14 cellular contexts compared by ENCODE assay signal in genomic region chr1:167718926-167719691, GRCh38. TPM values are rescaled to one million over a fixed set of nuclear protein-coding genes. Genes with fewer than 3 reads are reported as not detected.
DNase-seq lines count a peak whose midpoint lies in the region; ATAC-seq, FAIRE-seq and TF ChIP-seq lines count a peak whose summit lies in the region.
"Had no signal": no experiment of that assay in that cellular context is flagged by ENCODE, and none has a peak within 500 bp of the region (broad histone marks: within the 10 kb centered on the region; RNA-seq: fewer than 3 reads in every experiment).

No MANE protein-coding gene starts in this region.

- no peak overlapping the region for H3K27ac ChIP-seq in CD4-positive, CD25-positive, alpha-beta regulatory T cell (ENCODE audit: insufficient read depth, low read length, poor library complexity, severe bottlenecking)
- H3K27ac ChIP-seq: HL-60 had no signal

- H3K27me3 Mint-ChIP-seq in CD4-positive, CD25-positive, alpha-beta regulatory T cell = peaks cover 16% of the 10 kb centered on the region
- peaks cover 7% of the 10 kb centered on the region for H3K27me3 Mint-ChIP-seq in activated CD4-positive, alpha-beta memory T cell treated with anti-CD3 and anti-CD28 coated beads for 36 hours
- peaks cover 0 to 6% (median 0%) of the 10 kb centered on the region in 5 donors for H3K27me3 Mint-ChIP-seq in naive thymus-derived CD8-positive, alpha-beta T cell

- no peak for TF ChIP-seq CTCF in GM12864 (IDR thresholded peaks at IDR 0.05; ENCODE audit: low read depth, low read length, missing control alignments)

- H3K36me3 Mint-ChIP-seq in CD4-positive, CD25-positive, alpha-beta regulatory T cell = peaks cover 6% of the 10 kb centered on the region
- peaks cover 7% of the 10 kb centered on the region for H3K36me3 Mint-ChIP-seq in activated CD4-positive, alpha-beta memory T cell treated with anti-CD3 and anti-CD28 coated beads for 36 hours
- peaks cover 0 to 3% (median 3%) of the 10 kb centered on the region in 3 donors for H3K36me3 Mint-ChIP-seq in naive thymus-derived CD8-positive, alpha-beta T cell

- no peak for FAIRE-seq in urothelium cell line (lab: Jason Lieb, UNC)
- FAIRE-seq: G401.6 had no signal

- H3K4me3 ChIP-seq in CD4-positive, CD25-positive, alpha-beta regulatory T cell (ENCODE audit: low read depth, low read length) = no peak overlapping the region
- peak overlapping the region; percentile 31; the same call in 1 of the 2 replicates for H3K4me3 ChIP-seq in GM12864 (ENCODE audit: low read depth, low read length)

- no peaks in the 10 kb centered on the region for H3K27me3 ChIP-seq in CD4-positive, CD25-positive, alpha-beta regulatory T cell (ENCODE audit: control insufficient read depth, insufficient read depth, low read length)

- no peak for DNase-seq in CD4-positive, CD25-positive, alpha-beta regulatory T cell
- DNase-seq in GM12864 (ENCODE audit: low read depth) (no peak), medulla oblongata (ENCODE audit: extremely low spot score) (no peak), urothelium cell line (ENCODE audit: low spot score) (no peak), kidney tubule cell (ENCODE audit: low spot score) (no peak)
- DNase-seq in activated CD4-positive, alpha-beta memory T cell treated with anti-CD3 and anti-CD28 coated beads for 36 hours = no peak
- DNase-seq in naive thymus-derived CD8-positive, alpha-beta T cell = no peak
- DNase-seq: CD8-positive, alpha-beta memory T cell; head of caudate nucleus; HFFc6; NCI-H1694 treated with DMSO at 0.1 percent for 48 hours; NCI-H526 treated with DMSO at 0.1 percent for 48 hours had no signal

- peaks cover 0 to 3% (median 0%) of the 10 kb centered on the region in 7 donors for H3K9me3 Mint-ChIP-seq in CD4-positive, CD25-positive, alpha-beta regulatory T cell
- H3K9me3 Mint-ChIP-seq in activated CD4-positive, alpha-beta memory T cell treated with anti-CD3 and anti-CD28 coated beads for 36 hours = peaks cover 5% of the 10 kb centered on the region
- peaks cover 0 to 7% (median 0%) of the 10 kb centered on the region in 9 donors for H3K9me3 Mint-ChIP-seq in naive thymus-derived CD8-positive, alpha-beta T cell
- H3K9me3 Mint-ChIP-seq: HFFc6 had no signal

- CTCF ChIA-PET in activated CD4-positive, alpha-beta memory T cell treated with anti-CD3 and anti-CD28 coated beads for 36 hours (lab: Charles Lee) = no interaction called here

- POLR2A ChIA-PET in activated CD4-positive, alpha-beta memory T cell treated with anti-CD3 and anti-CD28 coated beads for 36 hours (lab: Charles Lee) = no interaction called here
- POLR2A ChIA-PET in naive thymus-derived CD8-positive, alpha-beta T cell (lab: Charles Lee) = no interaction called here

- peaks cover 49% of the 10 kb centered on the region for H3K4me1 ChIP-seq in CD4-positive, CD25-positive, alpha-beta regulatory T cell (ENCODE audit: control insufficient read depth, insufficient read depth, low read length, poor library complexity, severe bottlenecking)

- H3K36me3 ChIP-seq in CD4-positive, CD25-positive, alpha-beta regulatory T cell (ENCODE audit: control insufficient read depth, insufficient read depth, low read length) = no peaks in the 10 kb centered on the region

- H3K9me3 ChIP-seq in CD4-positive, CD25-positive, alpha-beta regulatory T cell (ENCODE audit: control insufficient read depth in 2 of 2, low read length in 2 of 2) = no peaks in the 10 kb centered on the region

- H3K27ac Mint-ChIP-seq in CD4-positive, CD25-positive, alpha-beta regulatory T cell = peak overlapping the region in 2 of 3 donors; percentile 10 to 74
- H3K27ac Mint-ChIP-seq in activated CD4-positive, alpha-beta memory T cell treated with anti-CD3 and anti-CD28 coated beads for 36 hours = peak overlapping the region; percentile 0
- H3K27ac Mint-ChIP-seq in naive thymus-derived CD8-positive, alpha-beta T cell = peak overlapping the region in 5 of 10 donors; percentile 3 to 78 (median 38)
- H3K27ac Mint-ChIP-seq: HFFc6 had no signal

- intact Hi-C loops in activated CD4-positive, alpha-beta memory T cell treated with anti-CD3 and anti-CD28 coated beads for 36 hours (cut with micrococcal nuclease) = loop anchor here (5.0 kb wide), 1 partner anchor 363 kb away; no protein-coding TSS in a partner anchor

- no peak for ATAC-seq in CD4-positive, CD25-positive, alpha-beta regulatory T cell (ENCODE audit: low read depth in 2 of 2)
- no peak for ATAC-seq in naive thymus-derived CD8-positive, alpha-beta T cell

- peaks cover 24 to 67% (median 32%) of the 10 kb centered on the region in 4 donors for H3K4me1 Mint-ChIP-seq in CD4-positive, CD25-positive, alpha-beta regulatory T cell
- peaks cover 47% of the 10 kb centered on the region for H3K4me1 Mint-ChIP-seq in activated CD4-positive, alpha-beta memory T cell treated with anti-CD3 and anti-CD28 coated beads for 36 hours (ENCODE audit: low read depth)
- peaks cover 31 to 62% (median 48%) of the 10 kb centered on the region in 4 donors for H3K4me1 Mint-ChIP-seq in naive thymus-derived CD8-positive, alpha-beta T cell

- peak overlapping the region; percentile 8 to 84 (median 46) for H3K4me3 Mint-ChIP-seq in CD4-positive, CD25-positive, alpha-beta regulatory T cell
- no peak overlapping the region for H3K4me3 Mint-ChIP-seq in activated CD4-positive, alpha-beta memory T cell treated with anti-CD3 and anti-CD28 coated beads for 36 hours
- peak overlapping the region in 8 of 10 donors; percentile 4 to 63 (median 6) for H3K4me3 Mint-ChIP-seq in naive thymus-derived CD8-positive, alpha-beta T cell
- H3K4me3 Mint-ChIP-seq: HFFc6 had no signal

RNA-seq across cellular contexts. Expression of gene MPZL1, which starts 2.7 kb away (rescaled TPM):
- 3.3 TPM for total RNA-seq in CD4-positive, CD25-positive, alpha-beta regulatory T cell
- polyA plus RNA-seq in CD4-positive, CD25-positive, alpha-beta regulatory T cell = 10 to 100 TPM in 1 of 4 donors, 1 to 10 TPM in 3; 6.5 to 10.0 (median 9.2) TPM
- total RNA-seq in activated CD4-positive, alpha-beta memory T cell treated with anti-CD3 and anti-CD28 coated beads for 36 hours = 10 to 100 TPM; 21.9 to 23.0 TPM
- 1 to 10 TPM; 6.9 to 8.3 TPM for total RNA-seq in naive thymus-derived CD8-positive, alpha-beta T cell
- 1 to 10 TPM; 7.9 to 8.9 (median 8.2) TPM for polyA plus RNA-seq in naive thymus-derived CD8-positive, alpha-beta T cell
